ENCODE assay signal across 8 cellular contexts in the genomic region with DNA sequence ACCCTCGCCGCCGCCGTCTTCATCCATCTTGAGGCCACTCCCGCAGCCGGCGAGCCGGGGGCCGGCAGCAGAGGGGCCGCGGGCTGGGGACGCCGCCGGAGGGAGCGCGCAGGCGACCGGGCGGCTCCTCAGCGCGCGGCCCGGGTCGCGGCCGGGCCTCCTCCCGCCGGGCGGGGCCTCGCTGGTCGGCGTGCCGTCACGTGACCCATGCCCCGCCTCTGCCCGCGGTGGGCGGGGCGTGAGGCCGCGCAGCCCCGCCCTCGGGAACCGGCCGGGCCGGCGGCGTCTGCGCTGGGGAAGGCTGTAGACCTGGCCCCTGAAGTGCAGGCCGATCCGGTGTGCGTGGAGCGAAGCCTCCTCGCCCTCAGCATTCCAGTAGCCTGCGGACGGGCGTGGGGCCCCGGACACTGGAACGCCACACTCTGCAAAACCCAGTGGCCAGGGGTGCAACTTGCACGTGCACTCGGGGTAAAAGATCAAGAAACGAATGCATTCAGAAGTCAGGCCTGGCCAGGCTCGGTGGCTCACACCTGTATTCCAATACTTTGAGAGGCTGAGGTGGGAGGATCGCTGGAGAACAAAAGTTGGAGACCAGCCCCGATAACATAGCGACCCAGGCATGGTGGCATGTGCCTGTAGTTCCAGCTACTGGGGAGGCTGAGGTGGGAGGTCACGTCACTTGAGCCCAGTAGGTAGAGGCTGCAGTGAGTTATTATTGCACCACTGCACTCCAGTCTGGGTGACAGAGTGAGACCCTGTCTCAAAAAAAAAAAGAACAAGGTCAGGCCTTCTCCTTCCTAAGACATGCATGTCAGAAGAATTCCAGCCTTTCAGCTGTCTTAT. TPM values are rescaled to one million over a fixed set of nuclear protein-coding genes. Genes with fewer than 3 reads are reported as not detected.
DNase-seq lines count a peak whose midpoint lies in the region; ATAC-seq and TF ChIP-seq lines count a peak whose summit lies in the region.

Gene CYTH3, minus strand, starts transcription at position 144 of the 843 bp plus-strand sequence. Its CDS starts 117 bp downstream, at position 27.

- H3K36me3 ChIP-seq in SJSA1 (peaks cover 14% of the 10 kb centered on the region), neutrophil (no peaks in the 10 kb centered on the region)

- peaks cover 21% of the 10 kb centered on the region for H3K27me3 Mint-ChIP-seq in IgD-negative memory B cell
- H3K27me3 Mint-ChIP-seq in activated naive CD4-positive, alpha-beta T cell treated with anti-CD3 and anti-CD28 coated beads for 36 hours (ENCODE audit: low read depth), result peaks cover 21% of the 10 kb centered on the region

- peaks cover 2% of the 10 kb centered on the region for H3K36me3 Mint-ChIP-seq in IgD-negative memory B cell
- no peaks in the 10 kb centered on the region for H3K36me3 Mint-ChIP-seq in activated naive CD4-positive, alpha-beta T cell treated with anti-CD3 and anti-CD28 coated beads for 36 hours (ENCODE audit: low read depth)

- CTCF ChIA-PET in activated naive CD4-positive, alpha-beta T cell treated with anti-CD3 and anti-CD28 coated beads for 36 hours (lab: Charles Lee), result interaction anchor here (0.7 to 1.0 kb wide), 3 partner anchors 48 to 113 kb away, joined by 3 to 6 read pairs (median 3); no protein-coding TSS in a partner anchor

- H3K9me3 ChIP-seq in SJSA1 (replicated peaks), result no peaks in the 10 kb centered on the region
- H3K9me3 ChIP-seq in neutrophil, result no peaks in the 10 kb centered on the region

- H3K27me3 ChIP-seq in SJSA1 (replicated peaks) (no peaks in the 10 kb centered on the region), neutrophil (peaks cover 49% of the 10 kb centered on the region)

- peak; percentile 82 for ATAC-seq in GM21526 (IDR thresholded peaks at IDR 0.05; ENCODE audit: low FRiP score, unreplicated experiment)

- peaks cover 15 to 18% (median 16%) of the 10 kb centered on the region in 3 donors for H3K4me1 Mint-ChIP-seq in IgD-negative memory B cell
- H3K4me1 Mint-ChIP-seq in activated naive CD4-positive, alpha-beta T cell treated with anti-CD3 and anti-CD28 coated beads for 36 hours (ENCODE audit: low read depth), result peaks cover 13% of the 10 kb centered on the region

- peak within 1 kb of the TSS; percentile 85 to 92 (median 92) for H3K4me3 Mint-ChIP-seq in IgD-negative memory B cell
- H3K4me3 Mint-ChIP-seq in activated naive CD4-positive, alpha-beta T cell treated with anti-CD3 and anti-CD28 coated beads for 36 hours, result peak within 1 kb of the TSS; percentile 81

- peak within 1 kb of the TSS; percentile 74 for H3K4me3 ChIP-seq in SJSA1
- H3K4me3 ChIP-seq in neutrophil (ENCODE audit: low read depth in 1 of 2, low read length in 1 of 2), result peak within 1 kb of the TSS; percentile 67 to 86

- H3K9me3 Mint-ChIP-seq in IgD-negative memory B cell, result no peaks in the 10 kb centered on the region
- no peaks in the 10 kb centered on the region for H3K9me3 Mint-ChIP-seq in activated naive CD4-positive, alpha-beta T cell treated with anti-CD3 and anti-CD28 coated beads for 36 hours

- peak within 1 kb of the TSS; percentile 52 to 95 (median 74) for H3K27ac Mint-ChIP-seq in IgD-negative memory B cell
- H3K27ac Mint-ChIP-seq in activated naive CD4-positive, alpha-beta T cell treated with anti-CD3 and anti-CD28 coated beads for 36 hours, result no peak within 1 kb of the TSS

- H3K27ac ChIP-seq in SJSA1 (peak within 1 kb of the TSS; percentile 44), neutrophil (peak within 1 kb of the TSS; percentile 27)

- peak; percentile 20 for TF ChIP-seq CTCF in neutrophil (IDR thresholded peaks at IDR 0.05)
- no peak for TF ChIP-seq CTCF in subcutaneous adipose tissue (IDR thresholded peaks at IDR 0.05; ENCODE audit: low read depth)

- intact Hi-C loops in activated naive CD4-positive, alpha-beta T cell treated with anti-CD3 and anti-CD28 coated beads for 36 hours (cut with micrococcal nuclease), result loop anchor here (1.0 to 5.0 kb wide), 4 partner anchors 110 to 585 kb away; no protein-coding TSS in a partner anchor

- H3K4me1 ChIP-seq in SJSA1 (replicated peaks) (peaks cover 20% of the 10 kb centered on the region), neutrophil (ENCODE audit: control insufficient read depth in 1 of 2, insufficient read depth in 1 of 2, low read depth in 1 of 2, low read length in 1 of 2) (peaks cover 15 to 17% of the 10 kb centered on the region in 2 experiments)

- DNase-seq in DMS53 treated with DMSO at 0.1 percent for 48 hours (lab: John Stamatoyannopoulos, UW; ENCODE audit: unreplicated experiment), result peak; percentile 79
- DNase-seq in SJSA1 (ENCODE audit: low read depth in 1 of 2, low spot score in 2 of 2), result peak; percentile 71 to 84
- DNase-seq in activated naive CD4-positive, alpha-beta T cell treated with anti-CD3 and anti-CD28 coated beads for 36 hours, result peak; percentile 71
- DNase-seq in germinal center (ENCODE audit: low spot score), result peak; percentile 96

RNA-seq across cellular contexts. Expression of gene CYTH3, which starts in this region (rescaled TPM):
- polyA plus RNA-seq in IgD-negative memory B cell, result 3.0 TPM
- total RNA-seq in SJSA1 (2014; rRNA removed; shearing (Covaris generic)), result 38.6 and 47.8 TPM in 2 replicates
- total RNA-seq in activated naive CD4-positive, alpha-beta T cell treated with anti-CD3 and anti-CD28 coated beads for 36 hours, result 1 to 10 TPM; 1.1 TPM
- total RNA-seq in subcutaneous adipose tissue, result 10 to 100 TPM; 23.6 to 84.0 (median 34.8) TPM

Comparison
In these comparisons a context has a peak if more than half of its experiments do, and no peak if none do; other contexts are left out.
1. Peak in every context shown above with its lines: DNase-seq, ATAC-seq, H3K4me3 ChIP-seq and H3K27ac ChIP-seq.
2. RNA of gene CYTH3 (total RNA-seq): 38.6 to 47.8 TPM in SJSA1 and 23.6 to 84.0 TPM in subcutaneous adipose tissue; 1.1 TPM in activated naive CD4-positive, alpha-beta T cell treated with anti-CD3 and anti-CD28 coated beads for 36 hours; every median in the first group is over 10 times any median in the second.